ENCODE assay signal across 3 cellular contexts in genomic region chr2:216661051-216661450, GRCh38.
TF ChIP-seq lines count a peak whose summit lies in the region.

No MANE protein-coding gene starts in this region.

TF ChIP-seq in HEK293, 187 proteins besides CTCF, POLR2A, EP300 and RAD21:
- TF ChIP-seq ZNF121 (tag by site-specific recombination; IDR thresholded peaks at IDR 0.05) (peak; percentile 87), ZNF585B (tag by site-specific recombination; IDR thresholded peaks at IDR 0.05) (no peak), ZIC2 (tag by site-specific recombination; IDR thresholded peaks at IDR 0.05) (no peak)

TF ChIP-seq in WTC11, 78 proteins besides CTCF, POLR2A, EP300 and RAD21:
- TF ChIP-seq, protein P1, sequence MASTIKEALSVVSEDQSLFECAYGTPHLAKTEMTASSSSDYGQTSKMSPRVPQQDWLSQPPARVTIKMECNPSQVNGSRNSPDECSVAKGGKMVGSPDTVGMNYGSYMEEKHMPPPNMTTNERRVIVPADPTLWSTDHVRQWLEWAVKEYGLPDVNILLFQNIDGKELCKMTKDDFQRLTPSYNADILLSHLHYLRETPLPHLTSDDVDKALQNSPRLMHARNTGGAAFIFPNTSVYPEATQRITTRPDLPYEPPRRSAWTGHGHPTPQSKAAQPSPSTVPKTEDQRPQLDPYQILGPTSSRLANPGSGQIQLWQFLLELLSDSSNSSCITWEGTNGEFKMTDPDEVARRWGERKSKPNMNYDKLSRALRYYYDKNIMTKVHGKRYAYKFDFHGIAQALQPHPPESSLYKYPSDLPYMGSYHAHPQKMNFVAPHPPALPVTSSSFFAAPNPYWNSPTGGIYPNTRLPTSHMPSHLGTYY (CRISPR knock-in tag; IDR thresholded peaks at IDR 0.05), result no peak
- TF ChIP-seq ZNF121 (CRISPR knock-in tag; IDR thresholded peaks at IDR 0.05), result peak; percentile 98
- no peak for TF ChIP-seq ZNF281 (CRISPR knock-in tag; IDR thresholded peaks at IDR 0.05)
- TF ChIP-seq TP53 (CRISPR knock-in tag; IDR thresholded peaks at IDR 0.05), result no peak
- TF ChIP-seq NR1H2 (CRISPR knock-in tag; IDR thresholded peaks at IDR 0.05), result no peak

TF ChIP-seq in K562, 482 proteins besides CTCF, POLR2A, EP300 and RAD21:
- TF ChIP-seq HLTF (IDR thresholded peaks at IDR 0.05), result no peak
- TF ChIP-seq ZNF121 (CRISPR knock-in tag; conservative IDR thresholded peaks at IDR 0.05), result peak; percentile 74
- no peak for TF ChIP-seq TCF3 (CRISPR knock-in tag; IDR thresholded peaks at IDR 0.05)
